ENCODE assay signal across 21 cellular contexts in the genomic region with DNA sequence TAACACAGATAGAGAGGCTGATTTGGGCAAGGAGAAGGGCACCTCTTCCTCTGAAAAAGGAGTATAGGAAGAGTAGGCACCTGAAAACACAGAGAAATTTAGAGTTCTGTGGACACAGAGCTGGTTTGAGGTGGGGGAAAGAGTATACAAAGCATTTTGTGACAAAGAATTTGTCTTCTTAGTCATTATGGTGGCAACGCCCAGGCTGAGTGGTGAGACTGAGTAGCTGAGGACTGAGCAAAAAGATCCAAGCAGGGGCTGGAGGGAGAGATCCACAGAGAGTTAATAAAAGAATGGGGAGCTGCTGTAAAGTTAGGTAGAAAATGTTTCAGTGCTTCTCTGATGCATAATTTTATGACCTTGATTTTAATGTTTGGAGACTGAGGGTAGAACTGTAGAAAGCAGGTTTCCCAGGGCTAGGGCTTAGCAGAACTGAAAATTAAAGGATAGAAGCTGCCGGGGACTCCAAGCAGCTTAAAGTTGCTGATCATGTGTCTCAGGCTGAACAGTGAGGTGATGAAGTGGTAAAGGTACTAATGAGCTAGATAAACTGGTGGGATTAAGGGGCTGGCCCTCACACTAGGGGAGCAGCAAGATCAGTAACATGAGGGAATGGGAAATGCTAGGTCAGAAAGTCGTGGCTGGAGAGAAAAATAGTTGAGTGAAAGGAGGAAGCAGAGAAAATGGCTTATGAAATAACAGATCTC.
DNase-seq lines count a peak whose midpoint lies in the region; ATAC-seq and TF ChIP-seq lines count a peak whose summit lies in the region.
"Had no signal": no experiment of that assay in that cellular context is flagged by ENCODE, and none has a peak within 500 bp of the region (broad histone marks: within the 10 kb centered on the region; RNA-seq: fewer than 3 reads in every experiment).

No MANE protein-coding gene starts in this region.

- H3K27ac ChIP-seq in endodermal cell (ENCODE audit: low read depth, low read length): no peak overlapping the region
- H3K27ac ChIP-seq in neuronal stem cell (replicated peaks; ENCODE audit: low read length): no peak overlapping the region
- H3K27ac ChIP-seq: Peyer's patch, SK-N-MC, skin epidermis had no signal

- H3K27me3 ChIP-seq in endodermal cell (ENCODE audit: control insufficient read depth, insufficient read depth, low read length, poor library complexity, severe bottlenecking): no peaks in the 10 kb centered on the region
- no peaks in the 10 kb centered on the region for H3K27me3 ChIP-seq in neuronal stem cell (ENCODE audit: control insufficient read depth in 3 of 3, insufficient read depth in 3 of 3, low read depth in 1 of 3, low read length in 3 of 3)
- H3K27me3 ChIP-seq: Peyer's patch had no signal

- ATAC-seq in GM18505 (IDR thresholded peaks at IDR 0.05; ENCODE audit: unreplicated experiment): no peak
- ATAC-seq: activated CD8-positive, alpha-beta T cell treated with anti-CD3 and anti-CD28 coated beads for 36 hours; activated T-cell treated with anti-CD3 and anti-CD28 coated beads, Interleukin-2, amount 50 U/mL, for 4 hours had no signal

- H3K14ac ChIP-seq in neuronal stem cell (ENCODE audit: low read length): no peak overlapping the region

- peak overlapping the region; percentile 55 for H3K27ac Mint-ChIP-seq in Calu3 (ENCODE audit: unreplicated experiment)
- H3K27ac Mint-ChIP-seq in endodermal cell: peak overlapping the region; percentile 89
- H3K27ac Mint-ChIP-seq: activated CD8-positive, alpha-beta T cell treated with anti-CD3 and anti-CD28 coated beads for 36 hours; CD8-positive, alpha-beta memory T cell; memory B cell; natural killer cell treated with Interleukin-12 subunit alpha and Interleukin-12 subunit beta and Interleukin-15 and Interleukin-18, amount 100 ng/mL, for 72 hours had no signal

- no peak overlapping the region for H3K18ac ChIP-seq in neuronal stem cell (ENCODE audit: low read length)

- 45 to 70% methylated on average over 2 to 3 of the region's 3 CpGs for WGBS in endodermal cell (ENCODE audit: insufficient coverage in 1 of 2, insufficient read length in 1 of 2), 2 experiments
- WGBS in neuronal stem cell (ENCODE audit: extremely low coverage in 2 of 2, insufficient read length in 2 of 2, insufficient replicate concordance in 1 of 2), 2 donors: no CpG with 5 or more reads among the region's 3 CpGs

- H3K4me2 ChIP-seq in neuronal stem cell (ENCODE audit: insufficient read depth, low read length, poor library complexity, severe bottlenecking): peak overlapping the region; percentile 20

- H2BK12ac ChIP-seq in neuronal stem cell (ENCODE audit: low read length): no peak overlapping the region

- H3K4me3 Mint-ChIP-seq in Calu3 (ENCODE audit: low read depth, unreplicated experiment) (no peak overlapping the region), endodermal cell (peak overlapping the region; percentile 30)
- H3K4me3 Mint-ChIP-seq: activated CD8-positive, alpha-beta T cell treated with anti-CD3 and anti-CD28 coated beads for 36 hours; activated T-cell treated with anti-CD3 and anti-CD28 coated beads, Interleukin-2, amount 50 U/mL, for 4 hours; CD8-positive, alpha-beta memory T cell; memory B cell; natural killer cell treated with Interleukin-12 subunit alpha and Interleukin-12 subunit beta and Interleukin-15 and Interleukin-18, amount 100 ng/mL, for 72 hours had no signal

- H3K9ac ChIP-seq in endodermal cell (ENCODE audit: extremely low read depth, low read length, poor library complexity, severe bottlenecking) (no peak overlapping the region), neuronal stem cell (ENCODE audit: low read depth, low read length, poor library complexity) (no peak overlapping the region)

- H4K8ac ChIP-seq in neuronal stem cell (ENCODE audit: low read depth, low read length): no peak overlapping the region

- H3K9me3 ChIP-seq in endodermal cell (ENCODE audit: control insufficient read depth, low read length) (no peaks in the 10 kb centered on the region), neuronal stem cell (replicated peaks in 1 of 2; ENCODE audit: control insufficient read depth in 2 of 2, insufficient read depth in 1 of 2, low read depth in 1 of 2, low read length in 2 of 2) (no peaks in the 10 kb centered on the region)
- H3K9me3 ChIP-seq: Peyer's patch had no signal

- H2AFZ ChIP-seq in neuronal stem cell (ENCODE audit: low read length): no peak overlapping the region

- no peak overlapping the region for H2BK5ac ChIP-seq in neuronal stem cell (ENCODE audit: low read length)

- H2BK120ac ChIP-seq in neuronal stem cell (ENCODE audit: low read depth, low read length): no peak overlapping the region

- H3K4me1 Mint-ChIP-seq in Calu3 (ENCODE audit: low read depth, unreplicated experiment) (peaks cover 50% of the 10 kb centered on the region), endodermal cell (peaks cover 58% of the 10 kb centered on the region)
- H3K4me1 Mint-ChIP-seq: CD8-positive, alpha-beta memory T cell; memory B cell had no signal

- no peak overlapping the region for H3K23ac ChIP-seq in neuronal stem cell (ENCODE audit: low read depth, low read length, poor library complexity)

- peaks cover 7% of the 10 kb centered on the region for H3K4me1 ChIP-seq in endodermal cell (ENCODE audit: control insufficient read depth, insufficient read depth, low read length)
- H3K4me1 ChIP-seq in neuronal stem cell (ENCODE audit: control insufficient read depth in 2 of 2, insufficient read depth in 1 of 2, low read depth in 1 of 2, low read length in 2 of 2): peaks cover 0 to 7% of the 10 kb centered on the region in 2 donors

- H4K91ac ChIP-seq in neuronal stem cell (ENCODE audit: low read depth, low read length, poor library complexity): no peak overlapping the region

- BruUV-seq in Calu3 (replicated peaks; lab: Mats Ljungman, UMichigan): no TSS peak

- TF ChIP-seq POLR2A in GM18505 (IDR thresholded peaks at IDR 0.05; ENCODE audit: borderline replicate concordance, extremely low read depth, insufficient read depth, insufficient read length): no peak

- H3K9me3 Mint-ChIP-seq in Calu3 (ENCODE audit: low read depth, unreplicated experiment) (no peaks in the 10 kb centered on the region), endodermal cell (no peaks in the 10 kb centered on the region)
- H3K9me3 Mint-ChIP-seq: activated CD8-positive, alpha-beta T cell treated with anti-CD3 and anti-CD28 coated beads for 36 hours; CD8-positive, alpha-beta memory T cell; natural killer cell treated with Interleukin-12 subunit alpha and Interleukin-12 subunit beta and Interleukin-15 and Interleukin-18, amount 100 ng/mL, for 72 hours had no signal

- no peak overlapping the region for H2BK15ac ChIP-seq in neuronal stem cell (ENCODE audit: low read length)

- H3K4me3 ChIP-seq in endodermal cell (ENCODE audit: low read length) (peak overlapping the region; percentile 54), neuronal stem cell (ENCODE audit: low read length in 2 of 2) (no peak overlapping the region)
- H3K4me3 ChIP-seq: Peyer's patch, SK-N-MC, skin epidermis had no signal

- DNase-seq in Calu3: no peak
- peak; percentile 44 for DNase-seq in NOMO-1 treated with DMSO at 0.1 percent for 48 hours (lab: John Stamatoyannopoulos, UW; ENCODE audit: unreplicated experiment)
- peak; percentile 74 for DNase-seq in endodermal cell
- DNase-seq in neuronal stem cell (ENCODE audit: low spot score): no peak
- no peak for DNase-seq in activated gamma-delta T cell (lab: John Stamatoyannopoulos, UW)
- no peak for DNase-seq in cerebellum (ENCODE audit: low spot score)
- DNase-seq: activated CD8-positive, alpha-beta T cell treated with anti-CD3 and anti-CD28 coated beads for 36 hours; activated naive CD4-positive, alpha-beta T cell treated with anti-CD3 and anti-CD28 coated beads, Interleukin-2, amount 50 U/mL, for 16 hours; activated T-cell treated with anti-CD3 and anti-CD28 coated beads, Interleukin-2, amount 50 U/mL, for 4 hours; CD8-positive, alpha-beta memory T cell; Kasumi-1; kidney; NCI-H1417; NCI-H526 treated with DMSO at 0.1 percent for 48 hours; Peyer's patch; stimulated activated CD8-positive, alpha-beta memory T cell treated with anti-CD3 and anti-CD28 coated beads, Interleukin-4, amount 100 ng/mL, for 48 hours had no signal

- H3K79me1 ChIP-seq in neuronal stem cell (ENCODE audit: low read depth, low read length): no peaks in the 10 kb centered on the region

- no peak overlapping the region for H3K4ac ChIP-seq in neuronal stem cell (ENCODE audit: low read length)

- H3K36me3 ChIP-seq in endodermal cell (ENCODE audit: control insufficient read depth, insufficient read depth, low read length) (no peaks in the 10 kb centered on the region), neuronal stem cell (replicated peaks in 1 of 2; ENCODE audit: control insufficient read depth in 2 of 2, insufficient read depth in 2 of 2, low read length in 2 of 2) (no peaks in the 10 kb centered on the region)
- H3K36me3 ChIP-seq: Peyer's patch had no signal

- intact Hi-C loops in Calu3 (cut with micrococcal nuclease; ENCODE audit: unreplicated experiment): no loop called here

- CTCF ChIA-PET in Calu3 (lab: Charles Lee): interaction anchor here (0.8 kb wide), 1 partner anchor 21 kb away, joined by 3 read pairs; no protein-coding TSS in a partner anchor

- no peaks in the 10 kb centered on the region for H3K36me3 Mint-ChIP-seq in Calu3 (ENCODE audit: insufficient read depth, unreplicated experiment)
- no peaks in the 10 kb centered on the region for H3K36me3 Mint-ChIP-seq in endodermal cell (ENCODE audit: low read depth)
- H3K36me3 Mint-ChIP-seq: CD8-positive, alpha-beta memory T cell; memory B cell; natural killer cell treated with Interleukin-12 subunit alpha and Interleukin-12 subunit beta and Interleukin-15 and Interleukin-18, amount 100 ng/mL, for 72 hours had no signal

- no peak for TF ChIP-seq CTCF in Calu3 (IDR thresholded peaks at IDR 0.05; ENCODE audit: unreplicated experiment)
- no peak for TF ChIP-seq CTCF in endodermal cell (conservative IDR thresholded peaks at IDR 0.05)

- H2AK5ac ChIP-seq in neuronal stem cell (ENCODE audit: low read depth, low read length): no peak overlapping the region

- H3K27me3 Mint-ChIP-seq in Calu3 (ENCODE audit: unreplicated experiment) (no peaks in the 10 kb centered on the region), endodermal cell (ENCODE audit: insufficient read depth) (no peaks in the 10 kb centered on the region)
- H3K27me3 Mint-ChIP-seq: activated CD8-positive, alpha-beta T cell treated with anti-CD3 and anti-CD28 coated beads for 36 hours had no signal

Comparison
In these comparisons a context has a peak if more than half of its experiments do, and no peak if none do; other contexts are left out.
1. DNase-seq: peak in NOMO-1 treated with DMSO at 0.1 percent for 48 hours (single experiment) and endodermal cell (single experiment); none in Calu3 (single experiment), neuronal stem cell (single experiment), activated gamma-delta T cell (single experiment) and cerebellum (single experiment).